ENCODE assay signal across 8 cellular contexts in the genomic region with DNA sequence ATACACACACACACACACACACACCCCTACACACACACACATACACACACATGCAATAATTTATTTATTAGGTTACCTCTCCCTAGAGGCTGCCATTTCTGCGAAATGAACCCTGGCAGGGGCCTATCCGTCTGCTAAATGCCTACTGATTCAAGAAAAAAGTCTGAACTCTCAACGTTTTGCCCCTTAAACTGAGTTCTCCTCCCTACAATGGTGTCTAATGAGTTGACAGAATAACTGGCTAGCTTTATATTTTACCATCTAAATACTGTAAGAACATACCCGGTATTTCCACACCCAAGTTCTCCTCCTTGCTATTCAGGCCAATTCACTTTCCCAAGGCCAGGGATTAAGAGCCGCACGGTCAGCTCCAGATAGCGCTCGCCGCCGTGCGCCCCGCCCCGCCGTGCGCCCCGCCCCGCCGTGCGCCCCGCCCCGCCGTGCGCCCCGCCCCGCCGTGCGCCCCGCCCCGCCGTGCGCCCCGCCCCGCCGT. TPM values are rescaled to one million over a fixed set of nuclear protein-coding genes. Genes with fewer than 3 reads are reported as not detected.
DNase-seq lines count a peak whose midpoint lies in the region; ATAC-seq, FAIRE-seq and TF ChIP-seq lines count a peak whose summit lies in the region.

No MANE protein-coding gene starts in this region.

- H3K4me1 ChIP-seq in neutrophil (ENCODE audit: control insufficient read depth in 1 of 2, insufficient read depth in 1 of 2, low read depth in 1 of 2, low read length in 1 of 2) = peaks cover 32% of the 10 kb centered on the region in 2 experiments

- ATAC-seq in HG02759 (IDR thresholded peaks at IDR 0.05; ENCODE audit: unreplicated experiment) = peak; percentile 61
- peak; percentile 76 for ATAC-seq in WTC11

- CTCF ChIA-PET in WTC11 (lab: Charles Lee) = interaction anchor here (1.4 to 1.9 kb wide), 2 partner anchors 11 to 64 kb away, joined by 3 to 6 read pairs; no protein-coding TSS in a partner anchor

- peak overlapping the region; percentile 67 for H3K4me3 Mint-ChIP-seq in WTC11

- H3K27ac Mint-ChIP-seq in WTC11 = no peak overlapping the region

- peaks cover 13% of the 10 kb centered on the region for H3K36me3 Mint-ChIP-seq in WTC11

- H3K9me3 ChIP-seq in neutrophil = no peaks in the 10 kb centered on the region

- H3K27me3 Mint-ChIP-seq in WTC11 (ENCODE audit: low read depth) = peaks cover 4% of the 10 kb centered on the region; the same call in 1 of the 2 replicates

- H3K36me3 ChIP-seq in neutrophil = peaks cover 15% of the 10 kb centered on the region

- no peak for FAIRE-seq in frontal cortex (lab: Jason Lieb, UNC)

- no peak for TF ChIP-seq CTCF in AG09309 (IDR thresholded peaks at IDR 0.05; ENCODE audit: control insufficient read depth, insufficient read depth, low read depth, low read length, missing control alignments)
- TF ChIP-seq CTCF in GM12865 (IDR thresholded peaks at IDR 0.05; ENCODE audit: insufficient read depth, low read depth, low read length, missing control alignments) = no peak
- TF ChIP-seq CTCF in WTC11 (IDR thresholded peaks at IDR 0.05) = no peak
- no peak for TF ChIP-seq CTCF in neutrophil (IDR thresholded peaks at IDR 0.05)

- no peak for DNase-seq in AG09309 (ENCODE audit: low read depth)
- DNase-seq in GM12865 (ENCODE audit: low read depth) = peak; percentile 46
- DNase-seq in MV-4-11 (lab: John Stamatoyannopoulos, UW) = peak; percentile 45
- DNase-seq in WTC11 (ENCODE audit: low spot score) = no peak
- peak; percentile 14 to 19 for DNase-seq in frontal cortex (ENCODE audit: low spot score in 2 of 2)
- no peak for DNase-seq in NCI-H1048 (lab: John Stamatoyannopoulos, UW)

- H3K4me3 ChIP-seq in AG09309 (ENCODE audit: control insufficient read depth, low read depth, low read length) (peak overlapping the region; percentile 28), GM12865 (ENCODE audit: low read depth, low read length) (peak overlapping the region; percentile 58), neutrophil (ENCODE audit: low read depth in 1 of 2, low read length in 1 of 2) (peak overlapping the region; percentile 56 to 77)

- H3K27ac ChIP-seq in neutrophil = peak overlapping the region; percentile 95

- peaks cover 4% of the 10 kb centered on the region for H3K27me3 ChIP-seq in neutrophil

- H3K4me1 Mint-ChIP-seq in WTC11 = peaks cover 17% of the 10 kb centered on the region

- H3K9me3 Mint-ChIP-seq in WTC11 = peaks cover 9% of the 10 kb centered on the region

- POLR2A ChIA-PET in WTC11 (lab: Charles Lee) = no interaction called here

TF ChIP-seq in WTC11, 78 proteins besides CTCF, POLR2A, EP300 and RAD21:
- TF ChIP-seq TP53 (CRISPR knock-in tag; IDR thresholded peaks at IDR 0.05) (no peak), SMAD3 (CRISPR knock-in tag; IDR thresholded peaks at IDR 0.05; ENCODE audit: borderline replicate concordance) (no peak), NR1H2 (CRISPR knock-in tag; IDR thresholded peaks at IDR 0.05) (no peak), FOXP1 (CRISPR knock-in tag; IDR thresholded peaks at IDR 0.05; ENCODE audit: borderline replicate concordance) (no peak), HMGA2 (CRISPR knock-in tag; IDR thresholded peaks at IDR 0.05) (no peak), PRRX2 (CRISPR knock-in tag; IDR thresholded peaks at IDR 0.05) (no peak)
- TF ChIP-seq, protein P1, sequence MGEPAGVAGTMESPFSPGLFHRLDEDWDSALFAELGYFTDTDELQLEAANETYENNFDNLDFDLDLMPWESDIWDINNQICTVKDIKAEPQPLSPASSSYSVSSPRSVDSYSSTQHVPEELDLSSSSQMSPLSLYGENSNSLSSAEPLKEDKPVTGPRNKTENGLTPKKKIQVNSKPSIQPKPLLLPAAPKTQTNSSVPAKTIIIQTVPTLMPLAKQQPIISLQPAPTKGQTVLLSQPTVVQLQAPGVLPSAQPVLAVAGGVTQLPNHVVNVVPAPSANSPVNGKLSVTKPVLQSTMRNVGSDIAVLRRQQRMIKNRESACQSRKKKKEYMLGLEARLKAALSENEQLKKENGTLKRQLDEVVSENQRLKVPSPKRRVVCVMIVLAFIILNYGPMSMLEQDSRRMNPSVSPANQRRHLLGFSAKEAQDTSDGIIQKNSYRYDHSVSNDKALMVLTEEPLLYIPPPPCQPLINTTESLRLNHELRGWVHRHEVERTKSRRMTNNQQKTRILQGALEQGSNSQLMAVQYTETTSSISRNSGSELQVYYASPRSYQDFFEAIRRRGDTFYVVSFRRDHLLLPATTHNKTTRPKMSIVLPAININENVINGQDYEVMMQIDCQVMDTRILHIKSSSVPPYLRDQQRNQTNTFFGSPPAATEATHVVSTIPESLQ (CRISPR knock-in tag; IDR thresholded peaks at IDR 0.05) = no peak
- TF ChIP-seq, protein P2, sequence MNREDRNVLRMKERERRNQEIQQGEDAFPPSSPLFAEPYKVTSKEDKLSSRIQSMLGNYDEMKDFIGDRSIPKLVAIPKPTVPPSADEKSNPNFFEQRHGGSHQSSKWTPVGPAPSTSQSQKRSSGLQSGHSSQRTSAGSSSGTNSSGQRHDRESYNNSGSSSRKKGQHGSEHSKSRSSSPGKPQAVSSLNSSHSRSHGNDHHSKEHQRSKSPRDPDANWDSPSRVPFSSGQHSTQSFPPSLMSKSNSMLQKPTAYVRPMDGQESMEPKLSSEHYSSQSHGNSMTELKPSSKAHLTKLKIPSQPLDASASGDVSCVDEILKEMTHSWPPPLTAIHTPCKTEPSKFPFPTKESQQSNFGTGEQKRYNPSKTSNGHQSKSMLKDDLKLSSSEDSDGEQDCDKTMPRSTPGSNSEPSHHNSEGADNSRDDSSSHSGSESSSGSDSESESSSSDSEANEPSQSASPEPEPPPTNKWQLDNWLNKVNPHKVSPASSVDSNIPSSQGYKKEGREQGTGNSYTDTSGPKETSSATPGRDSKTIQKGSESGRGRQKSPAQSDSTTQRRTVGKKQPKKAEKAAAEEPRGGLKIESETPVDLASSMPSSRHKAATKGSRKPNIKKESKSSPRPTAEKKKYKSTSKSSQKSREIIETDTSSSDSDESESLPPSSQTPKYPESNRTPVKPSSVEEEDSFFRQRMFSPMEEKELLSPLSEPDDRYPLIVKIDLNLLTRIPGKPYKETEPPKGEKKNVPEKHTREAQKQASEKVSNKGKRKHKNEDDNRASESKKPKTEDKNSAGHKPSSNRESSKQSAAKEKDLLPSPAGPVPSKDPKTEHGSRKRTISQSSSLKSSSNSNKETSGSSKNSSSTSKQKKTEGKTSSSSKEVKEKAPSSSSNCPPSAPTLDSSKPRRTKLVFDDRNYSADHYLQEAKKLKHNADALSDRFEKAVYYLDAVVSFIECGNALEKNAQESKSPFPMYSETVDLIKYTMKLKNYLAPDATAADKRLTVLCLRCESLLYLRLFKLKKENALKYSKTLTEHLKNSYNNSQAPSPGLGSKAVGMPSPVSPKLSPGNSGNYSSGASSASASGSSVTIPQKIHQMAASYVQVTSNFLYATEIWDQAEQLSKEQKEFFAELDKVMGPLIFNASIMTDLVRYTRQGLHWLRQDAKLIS (CRISPR knock-in tag; IDR thresholded peaks at IDR 0.05; ENCODE audit: borderline replicate concordance) = no peak
- TF ChIP-seq, protein P3, sequence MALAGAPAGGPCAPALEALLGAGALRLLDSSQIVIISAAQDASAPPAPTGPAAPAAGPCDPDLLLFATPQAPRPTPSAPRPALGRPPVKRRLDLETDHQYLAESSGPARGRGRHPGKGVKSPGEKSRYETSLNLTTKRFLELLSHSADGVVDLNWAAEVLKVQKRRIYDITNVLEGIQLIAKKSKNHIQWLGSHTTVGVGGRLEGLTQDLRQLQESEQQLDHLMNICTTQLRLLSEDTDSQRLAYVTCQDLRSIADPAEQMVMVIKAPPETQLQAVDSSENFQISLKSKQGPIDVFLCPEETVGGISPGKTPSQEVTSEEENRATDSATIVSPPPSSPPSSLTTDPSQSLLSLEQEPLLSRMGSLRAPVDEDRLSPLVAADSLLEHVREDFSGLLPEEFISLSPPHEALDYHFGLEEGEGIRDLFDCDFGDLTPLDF (CRISPR knock-in tag; IDR thresholded peaks at IDR 0.05) = no peak

RNA-seq across cellular contexts. Expression of a gene that starts 0.3 kb away (rescaled TPM):
- total RNA-seq in WTC11 (2021) (16.4 to 17.6 TPM (median 17.6 TPM) in 3 replicates), frontal cortex (16.7 TPM)

RNA-seq across cellular contexts. Expression of a gene that starts 46.2 kb away (rescaled TPM):
- total RNA-seq in WTC11 (2021) = 2.7 to 3.3 TPM (median 3.2 TPM) in 3 replicates
- total RNA-seq in frontal cortex = 146 TPM

Comparison
In these comparisons a context has a peak if more than half of its experiments do, and no peak if none do; other contexts are left out.
1. DNase-seq: peak in GM12865 (single experiment), MV-4-11 (single experiment) and frontal cortex (2 of 2); none in AG09309 (single experiment), WTC11 (single experiment) and NCI-H1048 (single experiment).
2. RNA of a gene that starts 46.2 kb away (total RNA-seq): 146 TPM in frontal cortex (single experiment); 2.7 to 3.3 TPM in WTC11; every median in the first group is over 10 times any median in the second.
3. Peak in every context shown above with its lines, with median percentiles within 50 percentile points of each other: H3K4me3 ChIP-seq.